ENCODE assay signal across 1 cellular context in genomic region chr7:103347507-103348267, GRCh38.
TF ChIP-seq lines count a peak whose summit lies in the region.

PSMC2 (plus strand) TSS chr7:103347643; CDS start chr7:103347712, 69 bp downstream.

TF ChIP-seq in HepG2, 621 proteins besides CTCF, POLR2A, EP300 and RAD21 (continued from another document and continues in another):
- TF ChIP-seq IRF1 (CRISPR knock-in tag; IDR thresholded peaks at IDR 0.05; ENCODE audit: low read depth) (no peak), ARNTL (CRISPR knock-in tag; IDR thresholded peaks at IDR 0.05) (no peak), SALL2 (CRISPR knock-in tag; IDR thresholded peaks at IDR 0.05) (no peak), GTF2F1 (IDR thresholded peaks at IDR 0.05; ENCODE audit: low read length) (no peak), TGIF2 (CRISPR knock-in tag; IDR thresholded peaks at IDR 0.05) (peak; percentile 75), NRL (CRISPR knock-in tag; IDR thresholded peaks at IDR 0.05; ENCODE audit: borderline replicate concordance) (peak; percentile 76; the same call in 1 of the 2 replicates), NFATC3 (CRISPR knock-in tag; IDR thresholded peaks at IDR 0.05) (no peak), ISX (CRISPR knock-in tag; conservative IDR thresholded peaks at IDR 0.05) (no peak), ZNF891 (CRISPR knock-in tag; IDR thresholded peaks at IDR 0.05) (peak; percentile 82; the same call in 1 of the 2 replicates), NCOR1 (IDR thresholded peaks at IDR 0.05; ENCODE audit: borderline replicate concordance, low read length) (no peak), E2F2 (CRISPR knock-in tag; IDR thresholded peaks at IDR 0.05; ENCODE audit: borderline replicate concordance) (no peak), GABPB1 (CRISPR knock-in tag; IDR thresholded peaks at IDR 0.05) (peak; percentile 96), ZSCAN25 (CRISPR knock-in tag; IDR thresholded peaks at IDR 0.05) (peak; percentile 38; the same call in 1 of the 2 replicates), ZBTB42 (CRISPR knock-in tag; IDR thresholded peaks at IDR 0.05) (0 out of 2 replicates have a peak, but pooled peaks have one; percentile 56), ZNF256 (CRISPR knock-in tag; conservative IDR thresholded peaks at IDR 0.05) (no peak), TCF7 (IDR thresholded peaks at IDR 0.05; ENCODE audit: low read depth) (no peak), NFIB (CRISPR knock-in tag; IDR thresholded peaks at IDR 0.05; ENCODE audit: borderline replicate concordance) (no peak), NR0B2 (CRISPR knock-in tag; IDR thresholded peaks at IDR 0.05) (no peak), ZNF350 (CRISPR knock-in tag; IDR thresholded peaks at IDR 0.05; ENCODE audit: borderline replicate concordance, low read depth) (peak; percentile 50; the same call in 1 of the 2 replicates), CHD4 (IDR thresholded peaks at IDR 0.05; ENCODE audit: borderline replicate concordance, low read length) (no peak), YEATS2 (CRISPR knock-in tag; IDR thresholded peaks at IDR 0.05; ENCODE audit: borderline replicate concordance) (peak; percentile 94; the same call in 1 of the 2 replicates), KLF15 (CRISPR knock-in tag; IDR thresholded peaks at IDR 0.05; ENCODE audit: borderline replicate concordance) (no peak), BHLHE40 (IDR thresholded peaks at IDR 0.05; ENCODE audit: low read length) (no peak), ATF2 (CRISPR knock-in tag; IDR thresholded peaks at IDR 0.05) (peak; percentile 57; the same call in 1 of the 2 replicates), ZBTB21 (CRISPR knock-in tag; IDR thresholded peaks at IDR 0.05) (no peak), ATRX (CRISPR knock-in tag; IDR thresholded peaks at IDR 0.05; ENCODE audit: borderline replicate concordance) (no peak), HOXA3 (CRISPR knock-in tag; IDR thresholded peaks at IDR 0.05) (peak; percentile 75), GMEB1 (CRISPR knock-in tag; IDR thresholded peaks at IDR 0.05; ENCODE audit: borderline replicate concordance) (peak; percentile 71; the same call in 1 of the 2 replicates), FOXM1 (CRISPR knock-in tag; IDR thresholded peaks at IDR 0.05) (no peak), SRSF4 (IDR thresholded peaks at IDR 0.05; ENCODE audit: low read depth, low read length, poor library complexity, severe bottlenecking) (no peak), SNRNP70 (IDR thresholded peaks at IDR 0.05; ENCODE audit: low read depth, low read length) (no peak), BCL6 (CRISPR knock-in tag; IDR thresholded peaks at IDR 0.05) (no peak), RCOR2 (CRISPR knock-in tag; IDR thresholded peaks at IDR 0.05) (0 out of 2 replicates have a peak, but pooled peaks have one; percentile 12), IKZF4 (CRISPR knock-in tag; IDR thresholded peaks at IDR 0.05; ENCODE audit: borderline replicate concordance, low read depth, not compliant biosample characterization) (no peak), ZBTB49 (CRISPR knock-in tag; IDR thresholded peaks at IDR 0.05; ENCODE audit: borderline replicate concordance) (no peak), ATF3 (CRISPR knock-in tag; IDR thresholded peaks at IDR 0.05) (no peak), ZNF7 (CRISPR knock-in tag; IDR thresholded peaks at IDR 0.05) (no peak), CBX5 (CRISPR knock-in tag; IDR thresholded peaks at IDR 0.05; ENCODE audit: borderline replicate concordance) (peak; percentile 71; the same call in 1 of the 2 replicates), ZNF607 (CRISPR knock-in tag; IDR thresholded peaks at IDR 0.05; ENCODE audit: borderline replicate concordance) (peak; percentile 67; the same call in 1 of the 2 replicates), ZNF326 (CRISPR knock-in tag; IDR thresholded peaks at IDR 0.05; ENCODE audit: borderline replicate concordance) (no peak), SNAPC4 (CRISPR knock-in tag; IDR thresholded peaks at IDR 0.05) (no peak), PRPF4 (IDR thresholded peaks at IDR 0.05; ENCODE audit: low read depth, low read length, poor library complexity, severe bottlenecking) (no peak), THAP9 (CRISPR knock-in tag; IDR thresholded peaks at IDR 0.05; ENCODE audit: borderline replicate concordance) (peak; percentile 92), KLF12 (CRISPR knock-in tag; IDR thresholded peaks at IDR 0.05; ENCODE audit: borderline replicate concordance) (no peak)
